8 cellular contexts compared by ENCODE assay signal in the genomic region with DNA sequence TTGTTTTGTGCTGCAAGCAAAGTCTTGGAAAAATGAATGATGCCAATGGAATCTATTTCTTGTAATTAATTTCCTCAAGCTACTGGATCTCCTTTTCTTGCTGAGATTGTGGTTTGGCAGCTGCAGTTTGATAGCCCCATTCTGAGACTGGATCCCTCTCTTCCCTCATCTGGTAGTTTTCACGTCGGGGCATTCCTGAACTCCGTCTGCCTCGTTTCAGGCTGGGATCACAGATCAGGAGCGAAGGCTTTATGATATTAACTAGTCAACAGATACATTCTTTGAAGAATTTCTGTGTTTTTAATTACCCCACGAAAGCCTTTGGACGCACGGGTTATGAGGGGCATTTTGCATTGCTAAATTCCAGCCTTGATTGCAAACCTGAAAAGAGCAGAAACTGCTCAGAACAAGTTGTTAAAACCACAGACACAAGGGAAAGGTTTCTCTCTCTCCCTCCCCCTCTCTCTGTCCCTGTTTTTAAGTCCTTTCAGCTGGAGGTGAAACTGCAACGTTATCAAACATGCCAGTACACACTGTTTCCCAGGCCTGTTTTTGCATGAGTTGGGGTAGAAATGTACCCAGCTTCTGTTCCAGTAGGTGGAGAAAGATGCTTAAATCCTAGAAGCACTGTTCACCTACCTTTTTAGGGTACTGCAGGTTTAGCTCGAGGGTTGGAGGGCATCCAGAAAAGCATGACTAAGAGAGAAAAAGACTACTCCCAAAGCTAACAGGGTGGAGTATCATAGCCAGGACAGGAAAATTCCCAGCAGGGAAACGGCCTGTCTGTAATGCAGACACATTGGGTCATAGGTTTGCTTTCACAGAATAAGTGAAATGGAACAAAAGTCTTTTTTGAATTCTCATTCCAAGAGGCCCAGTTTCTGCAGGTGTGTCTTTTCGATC.
DNase-seq lines count a peak whose midpoint lies in the region; FAIRE-seq and TF ChIP-seq lines count a peak whose summit lies in the region.
"Had no signal": no experiment of that assay in that cellular context is flagged by ENCODE, and none has a peak within 500 bp of the region (broad histone marks: within the 10 kb centered on the region; RNA-seq: fewer than 3 reads in every experiment).

No MANE protein-coding gene starts in this region.

- no peaks in the 10 kb centered on the region for H3K27me3 ChIP-seq in HUES48 (ENCODE audit: control insufficient read depth, insufficient read depth, low read length)
- H3K27me3 ChIP-seq in tibial artery = no peaks in the 10 kb centered on the region
- no peaks in the 10 kb centered on the region for H3K27me3 ChIP-seq in WERI-Rb-1 (ENCODE audit: insufficient read depth, low read depth, severe bottlenecking)
- H3K27me3 ChIP-seq: neutrophil had no signal

- H3K4me3 ChIP-seq in HUES48 (ENCODE audit: low read depth, low read length) (no peak overlapping the region; the same call in 1 of the 2 replicates), astrocyte of the spinal cord (ENCODE audit: low read depth, low read length) (no peak overlapping the region), kidney (ENCODE audit: low read length in 2 of 2) (no peak overlapping the region), tibial artery (no peak overlapping the region), WERI-Rb-1 (ENCODE audit: low read depth, low read length) (no peak overlapping the region)

- TF ChIP-seq CTCF in astrocyte of the spinal cord (IDR thresholded peaks at IDR 0.05; ENCODE audit: low read depth, low read length) (no peak), kidney (IDR thresholded peaks at IDR 0.05; ENCODE audit: borderline replicate concordance, extremely low read depth, insufficient read depth) (no peak), tibial artery (IDR thresholded peaks at IDR 0.05) (no peak), WERI-Rb-1 (IDR thresholded peaks at IDR 0.05; ENCODE audit: low read depth, low read length) (no peak)

- H3K36me3 ChIP-seq in HUES48 (ENCODE audit: control insufficient read depth, insufficient read depth, low read length) (no peaks in the 10 kb centered on the region), kidney (ENCODE audit: control insufficient read depth in 1 of 2, insufficient read depth in 2 of 2, low read length in 2 of 2) (no peaks in the 10 kb centered on the region), tibial artery (no peaks in the 10 kb centered on the region), WERI-Rb-1 (peaks cover 3% of the 10 kb centered on the region; the same call in 1 of the 2 replicates)

- in situ Hi-C loops in astrocyte of the spinal cord (cut with HindIII; ENCODE audit: low sequenced_read_pairs) = no loop called here

- H3K9me3 ChIP-seq in HUES48 (ENCODE audit: control insufficient read depth, insufficient read depth, low read length) = no peaks in the 10 kb centered on the region
- no peaks in the 10 kb centered on the region for H3K9me3 ChIP-seq in kidney (ENCODE audit: control insufficient read depth in 1 of 2, low read length in 2 of 2)
- H3K9me3 ChIP-seq in tibial artery = no peaks in the 10 kb centered on the region
- no peaks in the 10 kb centered on the region for H3K9me3 ChIP-seq in WERI-Rb-1 (ENCODE audit: severe bottlenecking)
- H3K9me3 ChIP-seq: neutrophil had no signal

- intact Hi-C loops in kidney (cut with DNase I) = no loop called here
- intact Hi-C loops in tibial artery (cut with DNase I; ENCODE audit: low total_unique reads) = no loop called here

- DNase-seq in astrocyte of the spinal cord (ENCODE audit: low read depth, low spot score) (peak; percentile 85), kidney (no peak), tibial artery (no peak), WERI-Rb-1 (no peak), activated gamma-delta T cell treated with Interleukin-2 at 50 U/mL for 16 hours (no peak), NCI-H146 treated with DMSO at 0.1 percent for 48 hours (lab: John Stamatoyannopoulos, UW; ENCODE audit: unreplicated experiment) (no peak)

- no peak for FAIRE-seq in kidney (lab: Jason Lieb, UNC)

- no peak overlapping the region for H3K9ac ChIP-seq in HUES48 (ENCODE audit: low read depth, low read length)
- peak overlapping the region in 1 of 2 donors; percentile 30 for H3K9ac ChIP-seq in kidney (ENCODE audit: low read length in 2 of 2)

- H3K27ac ChIP-seq in HUES48 (ENCODE audit: low read depth, low read length) (peak overlapping the region; percentile 73), kidney (ENCODE audit: low read depth in 2 of 2, low read length in 2 of 2) (peak overlapping the region; percentile 53 to 59), tibial artery (peak overlapping the region; percentile 49 to 64), WERI-Rb-1 (no peak overlapping the region)
- H3K27ac ChIP-seq: neutrophil had no signal

- peaks cover 50% of the 10 kb centered on the region for H3K4me1 ChIP-seq in HUES48 (ENCODE audit: control insufficient read depth, insufficient read depth, low read length)
- peaks cover 24 to 30% of the 10 kb centered on the region in 2 donors for H3K4me1 ChIP-seq in kidney (ENCODE audit: control insufficient read depth in 1 of 2, insufficient read depth in 1 of 2, low read depth in 1 of 2, low read length in 2 of 2)
- peaks cover 0 to 33% (median 21%) of the 10 kb centered on the region in 4 donors for H3K4me1 ChIP-seq in tibial artery
